29 cellular contexts compared by ENCODE assay signal in the genomic region with DNA sequence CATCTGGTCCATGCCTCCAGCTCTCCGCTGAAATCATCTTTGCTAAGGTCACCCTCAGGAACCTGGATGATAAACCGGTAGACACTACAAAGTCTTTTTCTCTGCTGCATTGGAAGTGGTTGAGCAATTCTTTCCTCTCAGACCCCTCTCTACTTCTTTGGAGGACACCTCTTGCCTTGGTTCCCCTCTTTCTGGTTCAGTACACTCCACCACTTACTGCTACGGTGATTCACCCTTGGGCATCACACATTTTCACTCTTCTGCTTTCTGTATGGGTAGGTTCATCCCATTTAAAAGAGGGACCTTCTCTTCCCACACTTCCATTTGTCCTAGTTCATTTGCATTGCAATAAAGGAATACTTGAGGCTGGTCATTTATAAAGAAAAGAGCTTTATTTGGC.
"Had no signal": no experiment of that assay in that cellular context is flagged by ENCODE, and none has a peak within 500 bp of the region (broad histone marks: within the 10 kb centered on the region; RNA-seq: fewer than 3 reads in every experiment).

No MANE protein-coding gene starts in this region.

- H3K27ac ChIP-seq: ascending aorta, cardiac muscle cell, colonic mucosa, parathyroid adenoma, psoas muscle, sigmoid colon, stomach, tibial artery had no signal

- FAIRE-seq: frontal cortex, islet of Langerhans, small intestine had no signal

- H3K36me3 ChIP-seq: ascending aorta, cardiac muscle cell, colonic mucosa, left lung, sigmoid colon, stomach, tibial artery had no signal

- ATAC-seq: activated T-cell treated with anti-CD3 and anti-CD28 coated beads, Interleukin-2, amount 50 U/mL, for 72 hours; left lung; naive thymus-derived CD8-positive, alpha-beta T cell; psoas muscle; stimulated activated effector memory CD8-positive, alpha-beta T cell treated with anti-CD3 and anti-CD28 coated beads, Interleukin-12 subunit alpha, Interleukin-12 subunit beta, amount 100 ng/mL, for 72 hours had no signal

- H3K27me3 Mint-ChIP-seq: activated naive CD8-positive, alpha-beta T cell; brain had no signal

- H3K36me3 Mint-ChIP-seq: brain; mesothelial cell of epicardium; stimulated activated effector memory CD8-positive, alpha-beta T cell treated with anti-CD3 and anti-CD28 coated beads, Interleukin-12 subunit alpha, Interleukin-12 subunit beta, amount 100 ng/mL, for 72 hours had no signal

- H3K4me1 Mint-ChIP-seq: neural crest cell had no signal

- H3K27me3 ChIP-seq: ascending aorta, colonic mucosa, left lung, sigmoid colon, stomach, tibial artery had no signal

- H3K4me3 ChIP-seq: ascending aorta, cardiac muscle cell, colonic mucosa, left lung, psoas muscle, sigmoid colon, stomach, tibial artery had no signal

- H3K9ac ChIP-seq: parathyroid adenoma had no signal

- H3K27ac Mint-ChIP-seq: activated naive CD8-positive, alpha-beta T cell; activated T-cell treated with anti-CD3 and anti-CD28 coated beads, Interleukin-2, amount 50 U/mL, for 72 hours; brain; mesothelial cell of epicardium; naive thymus-derived CD8-positive, alpha-beta T cell; stimulated activated effector memory CD8-positive, alpha-beta T cell treated with anti-CD3 and anti-CD28 coated beads, Interleukin-12 subunit alpha, Interleukin-12 subunit beta, amount 100 ng/mL, for 72 hours had no signal

- H3K79me2 ChIP-seq: parathyroid adenoma had no signal

- H2AFZ ChIP-seq: parathyroid adenoma had no signal

- H3K4me1 ChIP-seq: psoas muscle, sigmoid colon had no signal

- H3K9me3 ChIP-seq: ascending aorta, colonic mucosa, left lung, stomach, tibial artery had no signal

- DNase-seq: activated CD4-positive, alpha-beta T cell treated with anti-CD3 and anti-CD28 coated beads for 4 hours; activated CD4-positive, alpha-beta T cell treated with anti-CD3 and anti-CD28 coated beads, Interleukin-2, amount 50 U/mL, for 4 hours; activated CD4-positive, CD25-positive, alpha-beta regulatory T cell; activated naive CD4-positive, alpha-beta T cell treated with Interleukin-2 at 50 U/mL for 16 hours; activated T-cell treated with anti-CD3 and anti-CD28 coated beads for 4 hours; activated T-cell treated with anti-CD3 and anti-CD28 coated beads, Interleukin-2, amount 50 U/mL, for 72 hours; cerebellar nuclear complex; colonic mucosa; effector CD8-positive, alpha-beta T cell; glutamatergic neuron; left lung; naive thymus-derived CD8-positive, alpha-beta T cell; occipital lobe; psoas muscle; sigmoid colon; small intestine; stimulated activated CD4-positive, alpha-beta T cell treated with anti-CD3 and anti-CD28 coated beads, Interleukin-4, amount 100 ng/mL, for 24 hours; stomach; tibial artery had no signal

- H3K4me3 Mint-ChIP-seq: activated naive CD8-positive, alpha-beta T cell; brain; mesothelial cell of epicardium; naive thymus-derived CD8-positive, alpha-beta T cell; neural crest cell; stimulated activated effector memory CD8-positive, alpha-beta T cell treated with anti-CD3 and anti-CD28 coated beads, Interleukin-12 subunit alpha, Interleukin-12 subunit beta, amount 100 ng/mL, for 72 hours had no signal
